In the genomic region with DNA sequence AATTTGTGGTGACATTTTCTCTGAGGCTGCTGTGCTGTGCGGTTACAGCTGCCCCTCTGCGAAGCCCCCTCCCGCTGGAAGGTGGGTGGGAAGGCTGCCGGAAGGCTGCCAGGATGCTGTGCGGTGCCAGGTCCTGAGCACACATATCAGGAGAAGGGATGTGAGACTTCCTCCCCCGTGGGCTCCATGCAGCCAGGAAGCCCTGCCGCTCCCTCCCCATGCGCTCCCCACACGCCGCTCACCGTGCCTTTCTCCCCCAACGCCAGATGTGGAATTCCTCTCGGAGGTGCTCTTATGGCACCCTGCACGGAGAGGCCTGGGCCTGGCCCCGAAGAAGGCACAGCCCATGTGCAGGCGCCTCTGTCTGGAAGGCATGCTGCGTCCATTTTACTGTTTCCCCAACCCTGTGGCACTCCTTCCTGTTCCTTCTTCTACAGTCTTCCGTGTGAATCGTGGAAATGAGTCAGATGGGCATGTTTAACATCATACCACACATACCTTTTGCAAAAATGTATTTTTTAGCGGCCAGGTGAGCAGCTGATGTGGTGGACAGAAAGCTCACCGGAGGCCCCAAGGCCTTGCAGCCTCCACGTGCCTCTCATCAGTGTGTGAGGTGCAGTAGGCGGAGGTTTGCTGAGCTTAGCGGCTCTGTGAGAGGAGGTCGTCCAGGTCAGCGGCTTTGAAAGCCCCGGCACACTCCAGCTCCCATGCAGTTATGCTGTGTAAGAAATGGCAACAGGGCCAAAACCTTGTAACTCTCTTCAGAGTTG, we compare ENCODE assay signal across 1 cellular context.
TF ChIP-seq lines count a peak whose summit lies in the region.

No MANE protein-coding gene starts in this region.

TF ChIP-seq in HepG2, 621 proteins besides CTCF, POLR2A, EP300 and RAD21:
- TF ChIP-seq, protein P1, sequence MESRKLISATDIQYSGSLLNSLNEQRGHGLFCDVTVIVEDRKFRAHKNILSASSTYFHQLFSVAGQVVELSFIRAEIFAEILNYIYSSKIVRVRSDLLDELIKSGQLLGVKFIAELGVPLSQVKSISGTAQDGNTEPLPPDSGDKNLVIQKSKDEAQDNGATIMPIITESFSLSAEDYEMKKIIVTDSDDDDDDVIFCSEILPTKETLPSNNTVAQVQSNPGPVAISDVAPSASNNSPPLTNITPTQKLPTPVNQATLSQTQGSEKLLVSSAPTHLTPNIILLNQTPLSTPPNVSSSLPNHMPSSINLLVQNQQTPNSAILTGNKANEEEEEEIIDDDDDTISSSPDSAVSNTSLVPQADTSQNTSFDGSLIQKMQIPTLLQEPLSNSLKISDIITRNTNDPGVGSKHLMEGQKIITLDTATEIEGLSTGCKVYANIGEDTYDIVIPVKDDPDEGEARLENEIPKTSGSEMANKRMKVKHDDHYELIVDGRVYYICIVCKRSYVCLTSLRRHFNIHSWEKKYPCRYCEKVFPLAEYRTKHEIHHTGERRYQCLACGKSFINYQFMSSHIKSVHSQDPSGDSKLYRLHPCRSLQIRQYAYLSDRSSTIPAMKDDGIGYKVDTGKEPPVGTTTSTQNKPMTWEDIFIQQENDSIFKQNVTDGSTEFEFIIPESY (CRISPR knock-in tag; IDR thresholded peaks at IDR 0.05): peak; percentile 80
- TF ChIP-seq ZNF335 (CRISPR knock-in tag; IDR thresholded peaks at IDR 0.05): no peak
- TF ChIP-seq, protein P2, sequence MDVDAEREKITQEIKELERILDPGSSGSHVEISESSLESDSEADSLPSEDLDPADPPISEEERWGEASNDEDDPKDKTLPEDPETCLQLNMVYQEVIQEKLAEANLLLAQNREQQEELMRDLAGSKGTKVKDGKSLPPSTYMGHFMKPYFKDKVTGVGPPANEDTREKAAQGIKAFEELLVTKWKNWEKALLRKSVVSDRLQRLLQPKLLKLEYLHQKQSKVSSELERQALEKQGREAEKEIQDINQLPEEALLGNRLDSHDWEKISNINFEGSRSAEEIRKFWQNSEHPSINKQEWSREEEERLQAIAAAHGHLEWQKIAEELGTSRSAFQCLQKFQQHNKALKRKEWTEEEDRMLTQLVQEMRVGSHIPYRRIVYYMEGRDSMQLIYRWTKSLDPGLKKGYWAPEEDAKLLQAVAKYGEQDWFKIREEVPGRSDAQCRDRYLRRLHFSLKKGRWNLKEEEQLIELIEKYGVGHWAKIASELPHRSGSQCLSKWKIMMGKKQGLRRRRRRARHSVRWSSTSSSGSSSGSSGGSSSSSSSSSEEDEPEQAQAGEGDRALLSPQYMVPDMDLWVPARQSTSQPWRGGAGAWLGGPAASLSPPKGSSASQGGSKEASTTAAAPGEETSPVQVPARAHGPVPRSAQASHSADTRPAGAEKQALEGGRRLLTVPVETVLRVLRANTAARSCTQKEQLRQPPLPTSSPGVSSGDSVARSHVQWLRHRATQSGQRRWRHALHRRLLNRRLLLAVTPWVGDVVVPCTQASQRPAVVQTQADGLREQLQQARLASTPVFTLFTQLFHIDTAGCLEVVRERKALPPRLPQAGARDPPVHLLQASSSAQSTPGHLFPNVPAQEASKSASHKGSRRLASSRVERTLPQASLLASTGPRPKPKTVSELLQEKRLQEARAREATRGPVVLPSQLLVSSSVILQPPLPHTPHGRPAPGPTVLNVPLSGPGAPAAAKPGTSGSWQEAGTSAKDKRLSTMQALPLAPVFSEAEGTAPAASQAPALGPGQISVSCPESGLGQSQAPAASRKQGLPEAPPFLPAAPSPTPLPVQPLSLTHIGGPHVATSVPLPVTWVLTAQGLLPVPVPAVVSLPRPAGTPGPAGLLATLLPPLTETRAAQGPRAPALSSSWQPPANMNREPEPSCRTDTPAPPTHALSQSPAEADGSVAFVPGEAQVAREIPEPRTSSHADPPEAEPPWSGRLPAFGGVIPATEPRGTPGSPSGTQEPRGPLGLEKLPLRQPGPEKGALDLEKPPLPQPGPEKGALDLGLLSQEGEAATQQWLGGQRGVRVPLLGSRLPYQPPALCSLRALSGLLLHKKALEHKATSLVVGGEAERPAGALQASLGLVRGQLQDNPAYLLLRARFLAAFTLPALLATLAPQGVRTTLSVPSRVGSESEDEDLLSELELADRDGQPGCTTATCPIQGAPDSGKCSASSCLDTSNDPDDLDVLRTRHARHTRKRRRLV (CRISPR knock-in tag; IDR thresholded peaks at IDR 0.05): no peak
